Comparison of ENCODE assay signal across 10 cellular contexts in genomic region chr16:74448990-74449389, GRCh38. TPM values are rescaled to one million over a fixed set of nuclear protein-coding genes. Genes with fewer than 3 reads are reported as not detected.
A peak's percentile ranks its signal among the peaks of the same experiment; 100 is the strongest.
DNase-seq lines count a peak whose midpoint lies in the region; ATAC-seq and TF ChIP-seq lines count a peak whose summit lies in the region.
"Had no signal": no experiment of that assay in that cellular context is flagged by ENCODE, and none has a peak within 500 bp of the region (broad histone marks: within the 10 kb centered on the region; RNA-seq: fewer than 3 reads in every experiment).

No MANE protein-coding gene starts in this region.

- POLR2A ChIA-PET in activated CD4-positive, alpha-beta T cell treated with anti-CD3 and anti-CD28 coated beads for 36 hours (lab: Charles Lee): no interaction called here

- no peaks in the 10 kb centered on the region for H3K27me3 Mint-ChIP-seq in activated CD4-positive, alpha-beta T cell treated with anti-CD3 and anti-CD28 coated beads for 36 hours
- no peaks in the 10 kb centered on the region for H3K27me3 Mint-ChIP-seq in dendritic cell treated with granulocyte-macrophage colony-stimulating factor and Interleukin-4, amounts not matched to agents 40 ng/mL and 50 ng/mL, for 4 days
- H3K27me3 Mint-ChIP-seq in mesothelial cell of epicardium (ENCODE audit: low read depth): no peaks in the 10 kb centered on the region

- WGBS in urinary bladder: 58% methylated on average over 8 of the region's 8 CpGs

- intact Hi-C loops in activated CD4-positive, alpha-beta T cell treated with anti-CD3 and anti-CD28 coated beads for 36 hours (cut with DNase I, micrococcal nuclease): no loop called here
- intact Hi-C loops in dendritic cell treated with granulocyte-macrophage colony-stimulating factor and Interleukin-4, amounts not matched to agents 40 ng/mL and 50 ng/mL, for 4 days (cut with micrococcal nuclease): no loop called here

- no peak for DNase-seq in activated CD4-positive, alpha-beta T cell treated with anti-CD3 and anti-CD28 coated beads for 36 hours
- DNase-seq in activated CD4-positive, alpha-beta T cell treated with anti-CD3 and anti-CD28 coated beads for 48 hours: no peak
- DNase-seq in mesothelial cell of epicardium (ENCODE audit: low spot score in 2 of 2, unreplicated experiment in 2 of 2): no peak
- DNase-seq in DMS153 (lab: John Stamatoyannopoulos, UW): no peak
- no peak for DNase-seq in NK-92 (lab: John Stamatoyannopoulos, UW; ENCODE audit: unreplicated experiment)
- DNase-seq: BE2C had no signal

- TF ChIP-seq CTCF in mesothelial cell of epicardium (IDR thresholded peaks at IDR 0.05; ENCODE audit: unreplicated experiment): no peak

- H3K9me3 Mint-ChIP-seq in activated CD4-positive, alpha-beta T cell treated with anti-CD3 and anti-CD28 coated beads for 36 hours (ENCODE audit: low read depth): no peaks in the 10 kb centered on the region
- H3K9me3 Mint-ChIP-seq in dendritic cell treated with granulocyte-macrophage colony-stimulating factor and Interleukin-4, amounts not matched to agents 40 ng/mL and 50 ng/mL, for 4 days: no peaks in the 10 kb centered on the region
- H3K9me3 Mint-ChIP-seq in mesothelial cell of epicardium: no peaks in the 10 kb centered on the region

- H3K36me3 Mint-ChIP-seq in activated CD4-positive, alpha-beta T cell treated with anti-CD3 and anti-CD28 coated beads for 36 hours (ENCODE audit: low read depth): peaks cover 22% of the 10 kb centered on the region
- peaks cover 58% of the 10 kb centered on the region for H3K36me3 Mint-ChIP-seq in dendritic cell treated with granulocyte-macrophage colony-stimulating factor and Interleukin-4, amounts not matched to agents 40 ng/mL and 50 ng/mL, for 4 days (ENCODE audit: low read depth)
- peaks cover 32% of the 10 kb centered on the region for H3K36me3 Mint-ChIP-seq in mesothelial cell of epicardium

- H3K27ac Mint-ChIP-seq in activated CD4-positive, alpha-beta T cell treated with anti-CD3 and anti-CD28 coated beads for 36 hours: peak overlapping the region; percentile 19
- peak overlapping the region; percentile 91 for H3K27ac Mint-ChIP-seq in dendritic cell treated with granulocyte-macrophage colony-stimulating factor and Interleukin-4, amounts not matched to agents 40 ng/mL and 50 ng/mL, for 4 days
- peak overlapping the region; percentile 12 for H3K27ac Mint-ChIP-seq in mesothelial cell of epicardium

- no peaks in the 10 kb centered on the region for H3K4me1 Mint-ChIP-seq in activated CD4-positive, alpha-beta T cell treated with anti-CD3 and anti-CD28 coated beads for 36 hours
- H3K4me1 Mint-ChIP-seq in dendritic cell treated with granulocyte-macrophage colony-stimulating factor and Interleukin-4, amounts not matched to agents 40 ng/mL and 50 ng/mL, for 4 days (ENCODE audit: low read depth): peaks cover 49% of the 10 kb centered on the region
- no peaks in the 10 kb centered on the region for H3K4me1 Mint-ChIP-seq in mesothelial cell of epicardium

- H3K4me3 ChIP-seq in urinary bladder (ENCODE audit: low read depth, low read length): no peak overlapping the region

- no peak overlapping the region for H3K4me3 Mint-ChIP-seq in activated CD4-positive, alpha-beta T cell treated with anti-CD3 and anti-CD28 coated beads for 36 hours
- H3K4me3 Mint-ChIP-seq in dendritic cell treated with granulocyte-macrophage colony-stimulating factor and Interleukin-4, amounts not matched to agents 40 ng/mL and 50 ng/mL, for 4 days: peak overlapping the region; percentile 37
- no peak overlapping the region for H3K4me3 Mint-ChIP-seq in mesothelial cell of epicardium

- H3K27ac ChIP-seq in urinary bladder (ENCODE audit: low read depth): peak overlapping the region; percentile 39

- ATAC-seq in activated CD4-positive, alpha-beta T cell treated with anti-CD3 and anti-CD28 coated beads for 36 hours: no peak
- ATAC-seq in HG03135 (IDR thresholded peaks at IDR 0.05; ENCODE audit: unreplicated experiment): no peak

- peaks cover 1% of the 10 kb centered on the region for H3K4me1 ChIP-seq in urinary bladder (ENCODE audit: insufficient read depth)
- H3K4me1 ChIP-seq: BE2C had no signal

- CTCF ChIA-PET in activated CD4-positive, alpha-beta T cell treated with anti-CD3 and anti-CD28 coated beads for 36 hours (lab: Charles Lee): no interaction called here

- no peaks in the 10 kb centered on the region for H3K36me3 ChIP-seq in urinary bladder (ENCODE audit: insufficient read depth)

RNA-seq across cellular contexts. Expression of gene CLEC18B, which starts 27.7 kb away (rescaled TPM):
- under 1 TPM in 1 of 2 experiments, not detected in 1; 0.23 TPM for total RNA-seq in activated CD4-positive, alpha-beta T cell treated with anti-CD3 and anti-CD28 coated beads for 36 hours
- total RNA-seq in mesothelial cell of epicardium (0.29 to 1.1 TPM (median 0.89 TPM) in 3 replicates), urinary bladder (not detected)
- polyA plus RNA-seq in urinary bladder: 0.29 TPM
- total RNA-seq: dermis microvascular lymphatic vessel endothelial cell had no signal

Comparison
In these comparisons a context has a peak if more than half of its experiments do, and no peak if none do; other contexts are left out.
1. H3K27ac Mint-ChIP-seq: peak in every context shown above with its lines; median percentile 91 in dendritic cell treated with granulocyte-macrophage colony-stimulating factor and Interleukin-4, amounts not matched to agents 40 ng/mL and 50 ng/mL, for 4 days; 19 in activated CD4-positive, alpha-beta T cell treated with anti-CD3 and anti-CD28 coated beads for 36 hours; 12 in mesothelial cell of epicardium.